In the genomic region with DNA sequence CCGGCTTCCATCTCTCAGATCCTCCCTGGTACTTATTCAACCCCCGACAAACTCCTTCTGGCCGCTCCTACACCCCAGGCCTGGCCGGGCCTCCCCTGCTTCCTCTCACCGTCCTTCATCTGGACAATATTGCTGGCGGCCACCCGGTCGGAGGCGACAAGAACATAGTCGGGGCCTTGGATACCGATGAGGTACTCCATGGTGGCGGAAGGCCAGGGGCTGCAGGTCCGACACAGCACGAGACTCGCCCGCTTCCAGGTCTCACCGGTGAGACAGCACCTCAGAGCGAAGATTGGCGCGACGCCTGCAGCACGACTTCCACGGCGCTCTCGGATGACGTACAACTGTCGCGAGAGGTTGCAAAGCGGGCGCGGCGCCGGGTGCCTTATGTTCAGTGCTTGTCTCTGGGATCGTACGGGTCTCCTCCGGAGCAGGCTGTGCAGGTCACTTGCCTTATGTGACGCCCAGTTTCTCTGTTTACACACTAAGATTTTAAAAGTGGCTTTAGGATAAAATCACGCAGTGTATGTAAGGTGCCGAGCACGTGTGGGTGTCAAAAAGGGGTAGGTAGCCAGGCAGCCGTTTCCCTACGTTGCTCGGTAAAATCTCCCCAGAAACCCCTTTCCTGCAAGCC, we compare ENCODE assay signal across 8 cellular contexts. TPM values are rescaled to one million over a fixed set of nuclear protein-coding genes. Genes with fewer than 3 reads are reported as not detected.
DNase-seq lines count a peak whose midpoint lies in the region; ATAC-seq and TF ChIP-seq lines count a peak whose summit lies in the region.

A gene (minus strand): TSS at position 294 of the 634 bp plus-strand sequence. CDS start 94 bp downstream, at position 200.

- ATAC-seq in GM18868 (IDR thresholded peaks at IDR 0.05; ENCODE audit: unreplicated experiment), result peak; percentile 84
- ATAC-seq in HG03108 (IDR thresholded peaks at IDR 0.05; ENCODE audit: unreplicated experiment), result peak; percentile 67

- H3K4me3 ChIP-seq in A673 (ENCODE audit: low read depth, low read length, poor library complexity, severe bottlenecking) (peak within 1 kb of the TSS; percentile 90), iPS-15b (ENCODE audit: low read depth, low read length) (peak within 1 kb of the TSS; percentile 96), skeletal muscle cell (ENCODE audit: low read depth, low read length) (peak within 1 kb of the TSS; percentile 97)

- POLR2A ChIA-PET in A673 (lab: Charles Lee; ENCODE audit: low non-redundant PET), result no interaction called here

- TF ChIP-seq CTCF in A673 (conservative IDR thresholded peaks at IDR 0.05; ENCODE audit: low read depth, low read length) (no peak), VCaP (conservative IDR thresholded peaks at IDR 0.05) (no peak)

- H3K9ac ChIP-seq in iPS-15b (ENCODE audit: low read depth, low read length), result peak within 1 kb of the TSS; percentile 90

- DNase-seq in A673 (ENCODE audit: low spot score) (peak; percentile 97), NCI-H2196 treated with DMSO at 0.1 percent for 48 hours (lab: John Stamatoyannopoulos, UW; ENCODE audit: unreplicated experiment) (peak; percentile 89), T47D (ENCODE audit: low read depth in 1 of 2, low spot score in 1 of 2) (peak; percentile 58 to 96), skeletal muscle cell (ENCODE audit: low read depth) (peak; percentile 82)

- no TSS peak for BruUV-seq in A673 (replicated peaks; lab: Mats Ljungman, UMichigan)

- H3K4me1 ChIP-seq in A673 (ENCODE audit: insufficient read depth, low read length, poor library complexity, severe bottlenecking) (peaks cover 23% of the 10 kb centered on the region), iPS-15b (ENCODE audit: control insufficient read depth, insufficient read depth, low read length) (peaks cover 13% of the 10 kb centered on the region)

- peaks cover 13% of the 10 kb centered on the region for H3K27me3 ChIP-seq in A673 (replicated peaks; ENCODE audit: insufficient read depth, low read depth, low read length, poor library complexity)
- H3K27me3 ChIP-seq in iPS-15b (ENCODE audit: control insufficient read depth, insufficient read depth, low read length), result no peaks in the 10 kb centered on the region

- intact Hi-C loops in A673 (cut with micrococcal nuclease; ENCODE audit: unreplicated experiment), result loop anchor here (5.0 kb wide), 1 partner anchor 76 kb away; a partner anchor contains a TSS

- H3K27ac ChIP-seq in A673 (ENCODE audit: low read depth, low read length, poor library complexity, severe bottlenecking) (peak within 1 kb of the TSS; percentile 92), VCaP (peak within 1 kb of the TSS; percentile 87)

- H3K9me3 ChIP-seq in A673 (ENCODE audit: low read depth, low read length, poor library complexity, severe bottlenecking) (no peaks in the 10 kb centered on the region), iPS-15b (ENCODE audit: control insufficient read depth, insufficient read depth, low read length) (no peaks in the 10 kb centered on the region)

- H3K36me3 ChIP-seq in A673 (ENCODE audit: insufficient read depth, low read length, poor library complexity, severe bottlenecking) (peaks cover under 1% of the 10 kb centered on the region), iPS-15b (ENCODE audit: control insufficient read depth, insufficient read depth, low read length) (no peaks in the 10 kb centered on the region)

- CTCF ChIA-PET in A673 (lab: Charles Lee), result interaction anchor here (0.7 to 0.8 kb wide), 2 partner anchors 14 to 74 kb away, joined by 3 read pairs; no protein-coding TSS in a partner anchor

- in situ Hi-C loops in T47D (cut with HindIII; ENCODE audit: low pct_unique_long_range_greater_than_20kb, low sequenced_read_pairs), result no loop called here

RNA-seq across cellular contexts. Expression of the gene that starts here (rescaled TPM):
- 162 and 169 TPM in 2 replicates for total RNA-seq in A673 (2021)

Comparison
In these comparisons a context has a peak if more than half of its experiments do, and no peak if none do; other contexts are left out.
1. Peak in every context shown above with its lines: DNase-seq, ATAC-seq, H3K4me3 ChIP-seq and H3K27ac ChIP-seq.